Comparison of ENCODE assay signal across 12 cellular contexts in the genomic region with DNA sequence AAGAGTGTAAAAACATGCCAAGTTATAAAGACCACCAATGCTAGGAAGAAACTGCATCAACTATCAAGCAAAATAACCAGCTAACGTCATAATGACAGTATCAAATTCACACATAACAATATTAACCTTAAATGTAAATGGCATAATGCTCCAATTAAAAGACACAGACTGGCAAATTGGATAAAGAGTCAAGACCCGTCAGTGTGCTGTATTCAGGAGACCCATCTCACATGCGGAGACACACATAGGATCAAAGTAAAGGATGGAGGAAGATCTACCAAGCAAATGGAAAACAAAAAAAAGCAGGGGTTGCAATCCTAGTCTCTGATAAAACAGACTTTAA. TPM values are rescaled to one million over a fixed set of nuclear protein-coding genes. Genes with fewer than 3 reads are reported as not detected.
"Had no signal": no experiment of that assay in that cellular context is flagged by ENCODE, and none has a peak within 500 bp of the region (broad histone marks: within the 10 kb centered on the region; RNA-seq: fewer than 3 reads in every experiment).

No MANE protein-coding gene starts in this region.

RNA-seq across cellular contexts. Expression of gene XCL2, which starts 2.7 kb away (rescaled TPM):
- total RNA-seq: activated naive CD4-positive, alpha-beta T cell treated with anti-CD3 and anti-CD28 coated beads for 36 hours; activated T-helper 17 cell treated with anti-CD3 and anti-CD28 coated beads, Interleukin-2, amount 50 U/mL, for 72 hours; ascending aorta; astrocyte; body of pancreas; bronchial epithelial cell; cardiac muscle cell; cardiac septum; cerebellum; chondrocyte had no signal
- polyA plus RNA-seq: adipose tissue, aorta had no signal

RNA-seq across cellular contexts. Expression of gene XCL1, which starts 29.9 kb away (rescaled TPM):
- total RNA-seq: activated naive CD4-positive, alpha-beta T cell treated with anti-CD3 and anti-CD28 coated beads for 36 hours; ascending aorta; astrocyte; body of pancreas; bronchial epithelial cell; cerebellum had no signal
